ENCODE assay signal across 7 cellular contexts in the genomic region with DNA sequence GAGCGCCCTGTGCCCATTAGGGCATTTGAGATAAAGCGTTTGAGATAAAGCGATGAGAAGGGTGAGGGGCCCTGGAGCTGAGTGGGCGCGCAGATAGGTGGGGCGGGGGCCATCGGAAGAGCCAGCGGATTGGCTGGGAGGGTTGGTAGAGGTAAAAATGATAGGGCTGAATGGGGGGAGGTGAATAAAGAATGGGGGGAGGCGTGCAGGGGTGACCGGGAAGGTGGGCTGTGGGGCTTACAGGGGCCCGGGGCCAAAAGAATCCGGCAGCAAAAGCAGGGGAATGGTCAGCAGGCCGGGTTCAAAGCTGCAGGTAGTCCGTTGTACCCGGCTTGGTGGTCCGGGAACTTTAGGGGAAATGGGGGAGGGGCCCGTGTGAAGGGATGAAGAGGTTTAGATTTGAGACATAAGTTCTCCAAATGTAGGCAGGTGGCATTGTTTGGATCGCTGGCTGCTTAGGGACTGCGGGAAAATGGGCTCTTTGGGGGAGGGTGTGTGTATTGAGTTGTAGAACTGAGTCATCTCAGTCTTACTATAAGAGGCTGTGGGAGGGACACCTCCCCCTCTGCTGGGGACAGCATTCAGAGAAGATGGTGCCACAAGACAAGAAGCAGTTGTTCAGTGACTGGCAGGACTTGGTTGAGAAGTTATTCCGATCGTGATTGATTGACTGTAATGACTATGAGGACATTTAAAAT. TPM values are rescaled to one million over a fixed set of nuclear protein-coding genes. Genes with fewer than 3 reads are reported as not detected.
DNase-seq lines count a peak whose midpoint lies in the region; ATAC-seq, FAIRE-seq and TF ChIP-seq lines count a peak whose summit lies in the region.

No MANE protein-coding gene starts in this region.

- intact Hi-C loops in esophagus muscularis mucosa (cut with DNase I) = loop anchor here (2.0 to 10.0 kb wide), 4 partner anchors 73 to 413 kb away; a partner anchor contains a TSS

- H3K4me1 ChIP-seq in esophagus muscularis mucosa (peaks cover 22 to 53% (median 44%) of the 10 kb centered on the region in 4 donors), thymus (ENCODE audit: control insufficient read depth, insufficient read depth, low read length) (peaks cover 14% of the 10 kb centered on the region)

- FAIRE-seq in GM18507 (lab: Jason Lieb, UNC) = peak; percentile 91

- no peak for TF ChIP-seq CTCF in esophagus muscularis mucosa (IDR thresholded peaks at IDR 0.05)

- no peaks in the 10 kb centered on the region for H3K9me3 ChIP-seq in esophagus muscularis mucosa
- no peaks in the 10 kb centered on the region for H3K9me3 ChIP-seq in thymus (ENCODE audit: control insufficient read depth)

- peak; percentile 30 for ATAC-seq in HG02763 (IDR thresholded peaks at IDR 0.05; ENCODE audit: unreplicated experiment)

- no peaks in the 10 kb centered on the region for H3K36me3 ChIP-seq in esophagus muscularis mucosa
- peaks cover 5% of the 10 kb centered on the region for H3K36me3 ChIP-seq in thymus (ENCODE audit: control insufficient read depth, insufficient read depth)

- peak; percentile 33 for DNase-seq in GM18507 (ENCODE audit: extremely low spot score, insufficient read length, low read depth)
- peak; percentile 25 for DNase-seq in NOMO-1 treated with dmso at 0.1 percent for 144 hours (lab: John Stamatoyannopoulos, UW; ENCODE audit: unreplicated experiment)
- peak; percentile 42 for DNase-seq in activated T-cell treated with anti-CD3 and anti-CD28 coated beads for 1 hour (ENCODE audit: low read depth)
- DNase-seq in esophagus muscularis mucosa (ENCODE audit: extremely low spot score) = no peak
- DNase-seq in occipital lobe (lab: John Stamatoyannopoulos, UW) = peak; percentile 58

- TF ChIP-seq EP300 in esophagus muscularis mucosa (IDR thresholded peaks at IDR 0.05) = no peak

- WGBS in esophagus muscularis mucosa = 2% methylated on average over 21 of the region's 21 CpGs
- 1% methylated on average over 21 of the region's 21 CpGs for WGBS in thymus

- peak overlapping the region; percentile 93 to 99 (median 98) for H3K4me3 ChIP-seq in esophagus muscularis mucosa
- H3K4me3 ChIP-seq in thymus (ENCODE audit: low read length) = peak overlapping the region; percentile 90

- H3K27me3 ChIP-seq in esophagus muscularis mucosa (no peaks in the 10 kb centered on the region), thymus (ENCODE audit: control insufficient read depth, insufficient read depth) (peaks cover 5% of the 10 kb centered on the region)

- H3K27ac ChIP-seq in esophagus muscularis mucosa (replicated peaks in 1 of 4) (peak overlapping the region; percentile 81 to 85 (median 83)), thymus (ENCODE audit: low read depth) (peak overlapping the region; percentile 90)

- TF ChIP-seq POLR2A in esophagus muscularis mucosa (IDR thresholded peaks at IDR 0.05; ENCODE audit: low read depth) = no peak

RNA-seq across cellular contexts. Expression of a gene that starts 0.6 kb away (rescaled TPM):
- total RNA-seq in esophagus muscularis mucosa (1 to 10 TPM; 3.6 to 6.8 (median 6.7) TPM), occipital lobe (8.3 TPM)
- polyA plus RNA-seq in thymus = 5.6 TPM
